17 cellular contexts compared by ENCODE assay signal in the genomic region with DNA sequence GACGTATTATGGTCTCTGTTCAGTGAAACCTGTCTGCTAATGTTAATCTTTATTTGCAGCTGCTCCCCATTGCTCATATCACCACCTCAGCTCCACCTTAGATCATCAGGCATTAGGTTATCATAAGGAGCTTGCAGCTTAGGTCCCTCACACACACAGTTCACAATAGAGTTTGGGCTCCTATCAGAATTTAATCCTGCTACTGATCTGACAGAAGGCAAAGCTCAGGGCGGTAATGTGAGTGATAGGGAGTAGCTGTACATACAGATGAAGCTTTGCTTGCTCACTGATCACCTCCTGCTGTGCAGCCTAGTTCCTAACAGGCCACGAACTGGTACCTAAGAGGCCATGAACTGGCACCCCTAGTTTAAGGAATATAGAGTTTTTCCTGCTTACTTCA.
DNase-seq lines count a peak whose midpoint lies in the region; TF ChIP-seq lines count a peak whose summit lies in the region.
"Had no signal": no experiment of that assay in that cellular context is flagged by ENCODE, and none has a peak within 500 bp of the region (broad histone marks: within the 10 kb centered on the region; RNA-seq: fewer than 3 reads in every experiment).

No MANE protein-coding gene starts in this region.

- H3K36me3 ChIP-seq in WERI-Rb-1 = no peaks in the 10 kb centered on the region
- H3K36me3 ChIP-seq in neuronal stem cell (replicated peaks in 1 of 2; ENCODE audit: control insufficient read depth in 2 of 2, insufficient read depth in 2 of 2, low read length in 2 of 2) = no peaks in the 10 kb centered on the region
- H3K36me3 ChIP-seq: BLaER1 had no signal

- H3K23ac ChIP-seq in neuronal stem cell (ENCODE audit: low read depth, low read length, poor library complexity) = no peak overlapping the region

- no peak for TF ChIP-seq CTCF in WERI-Rb-1 (IDR thresholded peaks at IDR 0.05; ENCODE audit: low read depth, low read length)

- no peaks in the 10 kb centered on the region for H3K79me1 ChIP-seq in neuronal stem cell (ENCODE audit: low read depth, low read length)

- H3K14ac ChIP-seq in neuronal stem cell (ENCODE audit: low read length) = peak overlapping the region; percentile 6

- H2BK120ac ChIP-seq in neuronal stem cell (ENCODE audit: low read depth, low read length) = no peak overlapping the region

- no peak overlapping the region for H3K9ac ChIP-seq in neuronal stem cell (ENCODE audit: low read depth, low read length, poor library complexity)
- H3K9ac ChIP-seq: BLaER1 had no signal

- H3K18ac ChIP-seq in neuronal stem cell (ENCODE audit: low read length) = no peak overlapping the region

- peaks cover 0 to 5% of the 10 kb centered on the region in 2 donors for H3K4me1 ChIP-seq in neuronal stem cell (ENCODE audit: control insufficient read depth in 2 of 2, insufficient read depth in 1 of 2, low read depth in 1 of 2, low read length in 2 of 2)
- H3K4me1 ChIP-seq: BLaER1 had no signal

- no peak overlapping the region for H2AK5ac ChIP-seq in neuronal stem cell (ENCODE audit: low read depth, low read length)

- H3K27ac ChIP-seq in WERI-Rb-1 (no peak overlapping the region), neuronal stem cell (replicated peaks; ENCODE audit: low read length) (no peak overlapping the region)
- H3K27ac ChIP-seq: BLaER1 had no signal

- no peak overlapping the region for H4K91ac ChIP-seq in neuronal stem cell (ENCODE audit: low read depth, low read length, poor library complexity)

- H4K8ac ChIP-seq in neuronal stem cell (ENCODE audit: low read depth, low read length) = no peak overlapping the region

- no peak overlapping the region for H3K4me2 ChIP-seq in neuronal stem cell (ENCODE audit: insufficient read depth, low read length, poor library complexity, severe bottlenecking)
- H3K4me2 ChIP-seq: BLaER1, GM23338 had no signal

- H2BK12ac ChIP-seq in neuronal stem cell (ENCODE audit: low read length) = no peak overlapping the region

- no peak overlapping the region for H2BK5ac ChIP-seq in neuronal stem cell (ENCODE audit: low read length)

- no peak overlapping the region for H2BK15ac ChIP-seq in neuronal stem cell (ENCODE audit: low read length)

- DNase-seq in D341Med (ENCODE audit: low spot score) (peak; percentile 47), NCI-H524 treated with DMSO at 0.1 percent for 48 hours (lab: John Stamatoyannopoulos, UW) (peak; percentile 92), WERI-Rb-1 (peak; percentile 82), neuronal stem cell (ENCODE audit: low spot score) (no peak), iPS-NIHi11 (ENCODE audit: low spot score) (no peak), NCI-H345 treated with DMSO at 0.1 percent for 48 hours (lab: John Stamatoyannopoulos, UW; ENCODE audit: unreplicated experiment) (no peak), HK-2 (ENCODE audit: unreplicated experiment) (no peak)
- DNase-seq: 8988T; CD4-positive, alpha-beta memory T cell; DMS 273 treated with DMSO at 0.1 percent for 48 hours; DMS53; DND-41; EL; HCEC 1CT had no signal

- no peak overlapping the region for H2AFZ ChIP-seq in neuronal stem cell (ENCODE audit: low read length)
- H2AFZ ChIP-seq: GM23338 had no signal

- no peaks in the 10 kb centered on the region for H3K9me3 ChIP-seq in WERI-Rb-1 (ENCODE audit: severe bottlenecking)
- H3K9me3 ChIP-seq in neuronal stem cell (replicated peaks in 1 of 2; ENCODE audit: control insufficient read depth in 2 of 2, insufficient read depth in 1 of 2, low read depth in 1 of 2, low read length in 2 of 2) = no peaks in the 10 kb centered on the region
- H3K9me3 ChIP-seq: BLaER1 had no signal

- no peak overlapping the region for H3K4me3 ChIP-seq in WERI-Rb-1 (ENCODE audit: low read depth, low read length)
- H3K4me3 ChIP-seq in neuronal stem cell (ENCODE audit: low read length in 2 of 2) = no peak overlapping the region
- H3K4me3 ChIP-seq: BLaER1, GM12878, GM23338 had no signal

- no peak overlapping the region for H3K4ac ChIP-seq in neuronal stem cell (ENCODE audit: low read length)

- WGBS in neuronal stem cell (ENCODE audit: extremely low coverage in 2 of 2, insufficient read length in 2 of 2, insufficient replicate concordance in 1 of 2), 2 donors = no CpG with 5 or more reads among the region's 3 CpGs

- H3K27me3 ChIP-seq in WERI-Rb-1 (ENCODE audit: insufficient read depth, low read depth, severe bottlenecking) (no peaks in the 10 kb centered on the region), neuronal stem cell (ENCODE audit: control insufficient read depth in 3 of 3, insufficient read depth in 3 of 3, low read depth in 1 of 3, low read length in 3 of 3) (no peaks in the 10 kb centered on the region)
- H3K27me3 ChIP-seq: BLaER1 had no signal

Comparison
In these comparisons a context has a peak if more than half of its experiments do, and no peak if none do; other contexts are left out.
1. DNase-seq: peak in D341Med (single experiment), NCI-H524 treated with DMSO at 0.1 percent for 48 hours (single experiment) and WERI-Rb-1 (single experiment); none in neuronal stem cell (single experiment), iPS-NIHi11 (single experiment), NCI-H345 treated with DMSO at 0.1 percent for 48 hours (single experiment) and HK-2 (single experiment).